15 cellular contexts compared by ENCODE assay signal in the genomic region with DNA sequence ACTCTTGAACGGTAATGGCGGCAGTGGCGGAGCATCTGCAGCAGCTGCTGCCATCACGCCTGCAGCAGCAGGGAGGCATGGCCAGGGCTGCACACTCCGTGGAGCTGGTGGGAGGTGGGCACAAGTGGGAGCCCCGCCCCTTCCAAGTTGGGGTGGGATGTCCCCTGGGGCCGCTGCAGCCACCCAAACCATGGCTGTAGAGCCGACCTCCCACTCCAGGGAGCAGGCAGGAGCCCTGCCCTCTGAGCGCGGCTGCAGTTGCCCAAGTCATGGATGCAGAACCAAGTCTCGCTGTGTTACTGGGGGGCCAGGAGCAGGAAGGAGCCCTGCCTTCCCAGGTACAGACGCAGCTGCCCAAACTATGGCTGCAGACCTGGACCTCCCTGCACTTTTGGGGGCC.
DNase-seq lines count a peak whose midpoint lies in the region; ATAC-seq lines count a peak whose summit lies in the region.
"Had no signal": no experiment of that assay in that cellular context is flagged by ENCODE, and none has a peak within 500 bp of the region (broad histone marks: within the 10 kb centered on the region; RNA-seq: fewer than 3 reads in every experiment).

No MANE protein-coding gene starts in this region.

- H3K36me3 ChIP-seq in Karpas-422 (ENCODE audit: insufficient read depth, low read length) (peaks cover 11% of the 10 kb centered on the region; the same call in 1 of the 2 replicates), neuronal stem cell (replicated peaks in 1 of 2; ENCODE audit: control insufficient read depth in 2 of 2, insufficient read depth in 2 of 2, low read length in 2 of 2) (no peaks in the 10 kb centered on the region), aorta (ENCODE audit: control insufficient read depth in 1 of 2, insufficient read depth in 2 of 2, low read length in 1 of 2) (no peaks in the 10 kb centered on the region)

- peak overlapping the region; percentile 64 for H3K14ac ChIP-seq in neuronal stem cell (ENCODE audit: low read length)

- intact Hi-C loops in aorta (cut with DNase I): no loop called here

- no peak overlapping the region for H3K9ac ChIP-seq in Karpas-422 (ENCODE audit: low read length)
- no peak overlapping the region for H3K9ac ChIP-seq in neuronal stem cell (ENCODE audit: low read depth, low read length, poor library complexity)

- no peak overlapping the region for H2BK5ac ChIP-seq in neuronal stem cell (ENCODE audit: low read length)

- no peak overlapping the region for H4K8ac ChIP-seq in neuronal stem cell (ENCODE audit: low read depth, low read length)

- no peaks in the 10 kb centered on the region for H3K79me1 ChIP-seq in neuronal stem cell (ENCODE audit: low read depth, low read length)

- ATAC-seq in aorta (ENCODE audit: low FRiP score) (peak; percentile 15), HG03571 (IDR thresholded peaks at IDR 0.05; ENCODE audit: unreplicated experiment) (no peak), GM18517 (IDR thresholded peaks at IDR 0.05; ENCODE audit: unreplicated experiment) (no peak)

- H3K18ac ChIP-seq in neuronal stem cell (ENCODE audit: low read length): peak overlapping the region; percentile 78

- peak overlapping the region; percentile 30 for H2BK15ac ChIP-seq in neuronal stem cell (ENCODE audit: low read length)

- H4K91ac ChIP-seq in neuronal stem cell (ENCODE audit: low read depth, low read length, poor library complexity): no peak overlapping the region

- no peak overlapping the region for H2BK12ac ChIP-seq in neuronal stem cell (ENCODE audit: low read length)

- H2AK5ac ChIP-seq in neuronal stem cell (ENCODE audit: low read depth, low read length): no peak overlapping the region

- H2AFZ ChIP-seq in Karpas-422 (ENCODE audit: low read length): peak overlapping the region; percentile 78; the same call in 1 of the 2 replicates
- H2AFZ ChIP-seq in neuronal stem cell (ENCODE audit: low read length): no peak overlapping the region

- no peaks in the 10 kb centered on the region for H3K79me2 ChIP-seq in Karpas-422 (ENCODE audit: low read length)

- H3K23ac ChIP-seq in neuronal stem cell (ENCODE audit: low read depth, low read length, poor library complexity): no peak overlapping the region

- H3K9me2 ChIP-seq in Karpas-422 (replicated peaks; ENCODE audit: insufficient read depth, low read length): no peaks in the 10 kb centered on the region

- H3K4me3 ChIP-seq in Karpas-422 (ENCODE audit: low read length) (no peak overlapping the region), neuronal stem cell (ENCODE audit: low read length in 2 of 2) (no peak overlapping the region), aorta (ENCODE audit: low read length in 2 of 2) (no peak overlapping the region)

- H3K27ac ChIP-seq in Karpas-422 (ENCODE audit: low read length): no peak overlapping the region
- no peak overlapping the region for H3K27ac ChIP-seq in neuronal stem cell (replicated peaks; ENCODE audit: low read length)
- H3K27ac ChIP-seq in aorta (ENCODE audit: low read depth in 1 of 2, low read length in 2 of 2): no peak overlapping the region

- H3K9me3 ChIP-seq in Karpas-422 (ENCODE audit: low read length): peaks cover 21% of the 10 kb centered on the region
- peaks cover 4 to 13% of the 10 kb centered on the region in 2 donors for H3K9me3 ChIP-seq in neuronal stem cell (replicated peaks in 1 of 2; ENCODE audit: control insufficient read depth in 2 of 2, insufficient read depth in 1 of 2, low read depth in 1 of 2, low read length in 2 of 2)
- peaks cover 4% of the 10 kb centered on the region for H3K9me3 ChIP-seq in aorta (ENCODE audit: control insufficient read depth, low read length)

- H2BK120ac ChIP-seq in neuronal stem cell (ENCODE audit: low read depth, low read length): no peak overlapping the region

- no CpG with 5 or more reads among the region's 12 CpGs for WGBS in neuronal stem cell (ENCODE audit: extremely low coverage in 2 of 2, insufficient read length in 2 of 2, insufficient replicate concordance in 1 of 2), 2 donors
- WGBS in aorta, 2 donors: 89 to 93% methylated on average over 12 of the region's 12 CpGs

- no peak for DNase-seq in Karpas-422
- no peak for DNase-seq in neuronal stem cell (ENCODE audit: low spot score)
- no peak for DNase-seq in aorta
- no peak for DNase-seq in NCI-H526 (lab: John Stamatoyannopoulos, UW)
- DNase-seq: C1 segment of cervical spinal cord; Calu3; CD4-positive, alpha-beta memory T cell; COR-L47; DMS53; DMS79 treated with DMSO at 0.1 percent for 48 hours; GF-D8; H7; HCEC 1CT had no signal

- no peaks in the 10 kb centered on the region for H4K20me1 ChIP-seq in Karpas-422 (ENCODE audit: insufficient read depth, low read depth, low read length)

- H3K27me3 ChIP-seq in Karpas-422 (ENCODE audit: low read length): no peaks in the 10 kb centered on the region
- H3K27me3 ChIP-seq in neuronal stem cell (ENCODE audit: control insufficient read depth in 3 of 3, insufficient read depth in 3 of 3, low read depth in 1 of 3, low read length in 3 of 3): no peaks in the 10 kb centered on the region
- H3K27me3 ChIP-seq in aorta (ENCODE audit: control insufficient read depth in 1 of 2, insufficient read depth in 2 of 2, low read length in 1 of 2): no peaks in the 10 kb centered on the region

- H3K4me1 ChIP-seq in Karpas-422 (ENCODE audit: low read length): peaks cover 7% of the 10 kb centered on the region
- H3K4me1 ChIP-seq in neuronal stem cell (ENCODE audit: control insufficient read depth in 2 of 2, insufficient read depth in 1 of 2, low read depth in 1 of 2, low read length in 2 of 2): no peaks in the 10 kb centered on the region
- no peaks in the 10 kb centered on the region for H3K4me1 ChIP-seq in aorta (ENCODE audit: control insufficient read depth in 1 of 2, insufficient read depth in 2 of 2, low read length in 2 of 2)

- H3K4ac ChIP-seq in neuronal stem cell (ENCODE audit: low read length): no peak overlapping the region

- H3K4me2 ChIP-seq in Karpas-422 (ENCODE audit: low read depth, low read length, poor library complexity, severe bottlenecking) (no peak overlapping the region), neuronal stem cell (ENCODE audit: insufficient read depth, low read length, poor library complexity, severe bottlenecking) (no peak overlapping the region)
